Comparison of ENCODE assay signal across 1 cellular context in the genomic region with DNA sequence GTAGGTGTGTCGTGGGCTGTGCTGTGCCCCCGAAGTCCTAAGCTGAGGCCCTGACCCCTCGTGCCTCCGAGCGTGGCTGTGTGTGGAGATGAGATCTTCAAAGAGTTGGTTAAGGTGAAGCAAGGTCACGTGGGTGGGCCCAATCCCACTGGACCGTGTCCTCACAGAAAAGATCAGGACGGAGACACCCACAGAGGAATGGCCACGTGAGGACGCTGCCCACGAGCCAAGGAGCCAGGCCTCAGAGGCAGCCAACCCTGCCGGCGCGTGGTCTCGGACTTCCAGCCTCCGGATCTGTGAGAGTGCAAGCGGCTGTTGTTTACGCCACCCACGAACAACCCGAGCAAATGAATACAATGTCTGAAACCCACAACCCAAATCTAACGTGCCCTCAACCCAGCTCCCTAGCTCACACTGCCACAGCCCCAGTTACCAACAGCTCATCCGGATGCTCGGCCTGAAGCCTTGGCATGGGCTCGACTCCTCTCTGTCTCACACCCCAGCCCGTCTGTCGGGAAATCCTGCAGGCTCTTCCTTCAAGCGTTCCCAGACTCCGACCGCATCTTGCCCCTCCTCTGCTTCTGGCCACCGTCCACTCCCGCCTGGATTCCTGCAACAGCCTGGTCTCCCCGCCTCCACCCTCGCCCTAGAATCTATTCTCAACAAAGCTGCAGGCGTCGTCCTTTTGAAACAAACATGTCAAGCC.
TF ChIP-seq lines count a peak whose summit lies in the region.

No MANE protein-coding gene starts in this region.

TF ChIP-seq in IMR-90, 13 proteins besides CTCF, POLR2A, EP300 and RAD21 (continued from another document):
- no peak for TF ChIP-seq SMC3 (IDR thresholded peaks at IDR 0.05; ENCODE audit: low read depth, low read length)
- TF ChIP-seq NFE2L2 (IDR thresholded peaks at IDR 0.05; ENCODE audit: low read depth, low read length) = no peak
- TF ChIP-seq FOS (IDR thresholded peaks at IDR 0.05; ENCODE audit: low read depth, low read length) = no peak
- no peak for TF ChIP-seq MAFK (IDR thresholded peaks at IDR 0.05; ENCODE audit: low read depth, low read length)
- TF ChIP-seq RCOR1 (IDR thresholded peaks at IDR 0.05; ENCODE audit: insufficient replicate concordance, low read length) = no peak
